23 cellular contexts compared by ENCODE assay signal in the genomic region with DNA sequence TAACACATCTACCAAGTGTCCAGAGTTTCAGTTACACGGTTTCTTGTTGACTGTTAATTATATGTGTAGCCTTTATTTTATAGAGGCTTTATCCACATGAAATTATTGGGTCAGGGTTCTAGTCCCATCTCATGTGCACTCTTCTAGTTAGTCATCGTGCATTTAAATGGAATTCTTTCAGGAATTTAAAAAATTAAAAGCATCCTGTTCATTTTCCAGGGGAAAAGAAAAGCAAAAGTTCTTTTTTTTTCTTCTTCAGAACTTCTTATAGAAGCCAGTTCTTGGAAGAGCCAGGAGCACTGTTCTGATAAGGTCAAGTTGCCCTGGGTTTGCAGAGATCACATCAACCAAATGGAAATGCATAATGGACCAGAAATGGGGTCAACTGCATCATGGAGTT.
"Had no signal": no experiment of that assay in that cellular context is flagged by ENCODE, and none has a peak within 500 bp of the region (broad histone marks: within the 10 kb centered on the region; RNA-seq: fewer than 3 reads in every experiment).

No MANE protein-coding gene starts in this region.

- ATAC-seq: left colon; left lung; lower lobe of right lung; naive thymus-derived CD8-positive, alpha-beta T cell; pancreas; right lobe of liver; stimulated activated naive B cell treated with anti-CD40 and anti-IgM and Interleukin-4, amounts not matched to agents 10 μg/mL and 1 μg/mL and 100 μg/mL, for 72 hours; stimulated activated naive CD8-positive, alpha-beta T cell treated with anti-CD3 and anti-CD28 coated beads, Interleukin-15, Interleukin-2, amounts not matched to agents 100 U/mL and 50 U/mL, for 24 hours had no signal

- DNase-seq: hippocampal formation; immature natural killer cell; kidney; left colon; left lung; lower lobe of right lung; mammary epithelial cell; mesenchymal stem cell; naive thymus-derived CD8-positive, alpha-beta T cell; nucleus accumbens; pancreas; right lobe of liver; stimulated activated CD4-positive, alpha-beta T cell treated with anti-CD3 and anti-CD28 coated beads, Interleukin-12 subunit alpha, Interleukin-12 subunit beta, amount 100 ng/mL, for 4 hours; stimulated activated CD4-positive, alpha-beta T cell treated with anti-CD3 and anti-CD28 coated beads, Interleukin-15, amount 100 ng/mL, for 24 hours; stimulated activated CD4-positive, alpha-beta T cell treated with anti-CD3 and anti-CD28 coated beads, Interleukin-2, amount 100 ng/mL, for 24 hours; stimulated activated CD4-positive, alpha-beta T cell treated with anti-CD3 and anti-CD28 coated beads, Interleukin-4, amount 100 ng/mL, for 1 hour; stimulated activated naive B cell treated with anti-CD40 and anti-IgM and Interleukin-4, amounts not matched to agents 10 μg/mL and 1 μg/mL and 100 μg/mL, for 72 hours; stimulated activated naive CD8-positive, alpha-beta T cell treated with anti-CD3 and anti-CD28 coated beads, Interleukin-15, Interleukin-2, amounts not matched to agents 100 U/mL and 50 U/mL, for 24 hours; stomach; testis; thyroid gland; transverse colon; upper lobe of left lung had no signal
